ENCODE assay signal across 8 cellular contexts in genomic region chr1:94926365-94926914, GRCh38. TPM values are rescaled to one million over a fixed set of nuclear protein-coding genes. Genes with fewer than 3 reads are reported as not detected.
DNase-seq lines count a peak whose midpoint lies in the region; ATAC-seq and TF ChIP-seq lines count a peak whose summit lies in the region.

No MANE protein-coding gene starts in this region.

- no peaks in the 10 kb centered on the region for H3K9me3 ChIP-seq in AG04450 (ENCODE audit: control insufficient read depth, insufficient read depth, low read length)
- no peaks in the 10 kb centered on the region for H3K9me3 ChIP-seq in iPS-20b (ENCODE audit: insufficient read depth, low read depth, low read length)
- H3K9me3 ChIP-seq in gastrocnemius medialis = no peaks in the 10 kb centered on the region
- H3K9me3 ChIP-seq in Karpas-422 (ENCODE audit: low read length) = no peaks in the 10 kb centered on the region

- no peak overlapping the region for H3K4me2 ChIP-seq in Karpas-422 (ENCODE audit: low read depth, low read length, poor library complexity, severe bottlenecking)

- DNase-seq in AG04450 (ENCODE audit: low read depth, low spot score) (no peak), NCI-H748 treated with DMSO at 0.1 percent for 48 hours (lab: John Stamatoyannopoulos, UW) (peak; percentile 3), brain microvascular endothelial cell (no peak), gastrocnemius medialis (no peak), Karpas-422 (no peak)

- H3K36me3 ChIP-seq in brain microvascular endothelial cell (replicated peaks) (no peaks in the 10 kb centered on the region), iPS-20b (ENCODE audit: insufficient read depth, low read depth, low read length) (peaks cover 26% of the 10 kb centered on the region; the same call in 1 of the 2 replicates), gastrocnemius medialis (no peaks in the 10 kb centered on the region), Karpas-422 (ENCODE audit: insufficient read depth, low read length) (no peaks in the 10 kb centered on the region)

- no peaks in the 10 kb centered on the region for H3K79me2 ChIP-seq in Karpas-422 (ENCODE audit: low read length)

- TF ChIP-seq CTCF in AG04450 (IDR thresholded peaks at IDR 0.05; ENCODE audit: low read depth, low read length) = peak; percentile 52
- peak; percentile 41 for TF ChIP-seq CTCF in GM12873 (IDR thresholded peaks at IDR 0.05; ENCODE audit: insufficient read depth, low read depth, low read length, missing control alignments)
- TF ChIP-seq CTCF in brain microvascular endothelial cell (IDR thresholded peaks at IDR 0.05; ENCODE audit: low read depth, low read length, missing control alignments) = peak; percentile 58
- peak in 2 of 5 experiments; percentile 26 to 27 for TF ChIP-seq CTCF in gastrocnemius medialis (IDR thresholded peaks at IDR 0.05 in 4 of 5, conservative IDR thresholded peaks at IDR 0.05 in 1 of 5)

- peak overlapping the region; percentile 87 for H3K4me3 ChIP-seq in AG04450 (ENCODE audit: low read depth, low read length)
- peak overlapping the region; percentile 86 for H3K4me3 ChIP-seq in brain microvascular endothelial cell (ENCODE audit: low read depth, low read length)
- peak overlapping the region; percentile 97 for H3K4me3 ChIP-seq in iPS-20b (ENCODE audit: low read length)
- H3K4me3 ChIP-seq in gastrocnemius medialis = peak overlapping the region; percentile 57 to 71 (median 70)
- H3K4me3 ChIP-seq in Karpas-422 (ENCODE audit: low read length) = no peak overlapping the region

- intact Hi-C loops in gastrocnemius medialis (cut with DNase I; ENCODE audit: low total_unique reads) = loop anchor here (10.0 kb wide), 1 partner anchor 98 kb away; no protein-coding TSS in a partner anchor

- POLR2A ChIA-PET in AG04450 (lab: Yijun Ruan, JAX) = interaction anchor here (0.5 to 1.6 kb wide), 11 partner anchors 8 to 134 kb away, joined by 3 to 7 read pairs (median 4); no protein-coding TSS in a partner anchor

- H3K4me1 ChIP-seq in iPS-20b (ENCODE audit: insufficient read depth, low read length) (peaks cover 45% of the 10 kb centered on the region), gastrocnemius medialis (peaks cover 19 to 20% of the 10 kb centered on the region in 2 donors), Karpas-422 (ENCODE audit: low read length) (peaks cover 15% of the 10 kb centered on the region)

- no peaks in the 10 kb centered on the region for H3K9me2 ChIP-seq in Karpas-422 (replicated peaks; ENCODE audit: insufficient read depth, low read length)

- peak overlapping the region; percentile 97 for H3K27ac ChIP-seq in AG04450 (ENCODE audit: low read depth, low read length)
- H3K27ac ChIP-seq in brain microvascular endothelial cell = peak overlapping the region; percentile 86
- peak overlapping the region; percentile 98 for H3K27ac ChIP-seq in iPS-20b (ENCODE audit: low read length)
- peak overlapping the region; percentile 80 to 88 (median 82) for H3K27ac ChIP-seq in gastrocnemius medialis
- no peak overlapping the region for H3K27ac ChIP-seq in Karpas-422 (ENCODE audit: low read length)

- TF ChIP-seq POLR2A in gastrocnemius medialis (IDR thresholded peaks at IDR 0.05) = no peak

- H3K9ac ChIP-seq in iPS-20b (ENCODE audit: low read depth, low read length) = peak overlapping the region; percentile 99
- H3K9ac ChIP-seq in Karpas-422 (ENCODE audit: low read length) = no peak overlapping the region

- ATAC-seq in HG02798 (IDR thresholded peaks at IDR 0.05; ENCODE audit: poor library complexity, unreplicated experiment) (peak; percentile 18), gastrocnemius medialis (peak; percentile 35 to 39)

- no peaks in the 10 kb centered on the region for H4K20me1 ChIP-seq in Karpas-422 (ENCODE audit: insufficient read depth, low read depth, low read length)

- CTCF ChIA-PET in AG04450 (lab: Charles Lee) = interaction anchor here (2.2 kb wide), 1 partner anchor 115 kb away, joined by 12 read pairs; no protein-coding TSS in a partner anchor

- H3K27me3 ChIP-seq in AG04450 (ENCODE audit: control insufficient read depth, insufficient read depth, low read length) (no peaks in the 10 kb centered on the region), brain microvascular endothelial cell (replicated peaks) (no peaks in the 10 kb centered on the region), iPS-20b (ENCODE audit: insufficient read depth, low read length) (no peaks in the 10 kb centered on the region), gastrocnemius medialis (peaks cover 45 to 47% (median 46%) of the 10 kb centered on the region in 3 donors), Karpas-422 (ENCODE audit: low read length) (no peaks in the 10 kb centered on the region)

- H2AFZ ChIP-seq in Karpas-422 (ENCODE audit: low read length) = no peak overlapping the region

- in situ Hi-C loops in brain microvascular endothelial cell (cut with HindIII; ENCODE audit: low pct_ligation_motif_present, low sequenced_read_pairs) = no loop called here
- in situ Hi-C loops in gastrocnemius medialis (cut with MboI; ENCODE audit: low sequenced_read_pairs in 4 of 4) = no loop called here

RNA-seq across cellular contexts. Expression of gene CNN3, which starts 0.5 kb away (rescaled TPM):
- 374 and 438 TPM in 2 replicates for polyA plus RNA-seq in AG04450 (2011; rRNA removed)
- 307 and 327 TPM in 2 replicates for polyA minus RNA-seq in AG04450 (2011; rRNA and poly(A)+ RNA removed)
- 10 to 100 TPM; 11.9 to 21.8 (median 16.1) TPM for total RNA-seq in gastrocnemius medialis
- 4.8 TPM in 1 of 2 replicates, not detected in the other for total RNA-seq in Karpas-422 (2014; rRNA removed; shearing (Covaris generic); ENCODE audit: low replicate concordance)
